21 cellular contexts compared by ENCODE assay signal in genomic region chr1:225435487-225435886, GRCh38. TPM values are rescaled to one million over a fixed set of nuclear protein-coding genes. Genes with fewer than 3 reads are reported as not detected.
DNase-seq lines count a peak whose midpoint lies in the region; ATAC-seq and TF ChIP-seq lines count a peak whose summit lies in the region.
"Had no signal": no experiment of that assay in that cellular context is flagged by ENCODE, and none has a peak within 500 bp of the region (broad histone marks: within the 10 kb centered on the region; RNA-seq: fewer than 3 reads in every experiment).

No MANE protein-coding gene starts in this region.

- no peaks in the 10 kb centered on the region for H3K36me3 Mint-ChIP-seq in neural progenitor cell

- TF ChIP-seq CTCF in neural progenitor cell (IDR thresholded peaks at IDR 0.05): no peak
- no peak for TF ChIP-seq CTCF in GM10266 (IDR thresholded peaks at IDR 0.05; ENCODE audit: control insufficient read depth, insufficient read depth, low read depth, missing control alignments)

- no peaks in the 10 kb centered on the region for H3K4me1 ChIP-seq in neural progenitor cell
- H3K4me1 ChIP-seq: lower lobe of right lung had no signal

- H3K79me2 ChIP-seq in neural progenitor cell (ENCODE audit: low read depth): no peaks in the 10 kb centered on the region

- H3K36me3 ChIP-seq in neural progenitor cell: no peaks in the 10 kb centered on the region
- H3K36me3 ChIP-seq: lower lobe of right lung, tibial artery had no signal

- H3K4me3 ChIP-seq in neural progenitor cell: no peak overlapping the region
- H3K4me3 ChIP-seq: lower lobe of right lung, tibial artery had no signal

- no peaks in the 10 kb centered on the region for H4K20me1 ChIP-seq in neural progenitor cell (ENCODE audit: low read depth)

- H3K4me1 Mint-ChIP-seq in neural progenitor cell: no peaks in the 10 kb centered on the region

- no peaks in the 10 kb centered on the region for H3K27me3 ChIP-seq in neural progenitor cell
- H3K27me3 ChIP-seq: tibial artery had no signal

- H3K9me3 ChIP-seq in neural progenitor cell (ENCODE audit: low read depth): peaks cover 3% of the 10 kb centered on the region
- H3K9me3 ChIP-seq: lower lobe of right lung, tibial artery had no signal

- peaks cover 12% of the 10 kb centered on the region for H3K27me3 Mint-ChIP-seq in neural progenitor cell (ENCODE audit: insufficient read depth, low read depth)
- H3K27me3 Mint-ChIP-seq: CD4-positive, alpha-beta T cell had no signal

- no peak overlapping the region for H3K4me2 ChIP-seq in neural progenitor cell

- no peak overlapping the region for H3K9ac ChIP-seq in neural progenitor cell

- ATAC-seq in GM21619 (IDR thresholded peaks at IDR 0.05; ENCODE audit: unreplicated experiment) (peak; percentile 16), HG03342 (IDR thresholded peaks at IDR 0.05; ENCODE audit: unreplicated experiment) (peak; percentile 15), left lobe of liver (no peak)
- ATAC-seq: activated CD4-positive, CD25-positive, alpha-beta regulatory T cell treated with anti-CD3 and anti-CD28 coated beads, Interleukin-2, amount 50 U/mL, for 24 hours; lower lobe of right lung had no signal

- DNase-seq in SHP77 treated with DMSO at 0.1 percent for 48 hours (lab: John Stamatoyannopoulos, UW) (peak; percentile 21), SHP77 (lab: John Stamatoyannopoulos, UW) (no peak), neural progenitor cell (ENCODE audit: low spot score) (no peak), left lobe of liver (ENCODE audit: low spot score) (no peak), OCI-M1 (lab: John Stamatoyannopoulos, UW) (no peak), GM10266 (ENCODE audit: extremely low spot score) (no peak)
- DNase-seq: activated T-cell treated with anti-CD3 and anti-CD28 coated beads for 4 hours; aorta; CD4-positive, alpha-beta T cell; HCEC 1CT; lower lobe of right lung; NCI-H2107; nucleus accumbens; SW 1271; tibial artery had no signal

- peaks cover 7% of the 10 kb centered on the region for H3K9me3 Mint-ChIP-seq in neural progenitor cell
- H3K9me3 Mint-ChIP-seq: CD4-positive, alpha-beta T cell; dendritic cell treated with granulocyte-macrophage colony-stimulating factor and Interleukin-4, amounts not matched to agents 40 ng/mL and 50 ng/mL, for 4 days had no signal

- no peaks in the 10 kb centered on the region for H3F3A ChIP-seq in neural progenitor cell (ENCODE audit: low read depth)

- H3K27ac Mint-ChIP-seq in neural progenitor cell: peak overlapping the region; percentile 9
- H3K27ac Mint-ChIP-seq: CD4-positive, alpha-beta T cell; dendritic cell treated with granulocyte-macrophage colony-stimulating factor and Interleukin-4, amounts not matched to agents 40 ng/mL and 50 ng/mL, for 4 days had no signal

- H2AFZ ChIP-seq in neural progenitor cell (replicated peaks): peak overlapping the region; percentile 18

- no peak overlapping the region for H3K4me3 Mint-ChIP-seq in neural progenitor cell
- H3K4me3 Mint-ChIP-seq: CD4-positive, alpha-beta T cell; dendritic cell treated with granulocyte-macrophage colony-stimulating factor and Interleukin-4, amounts not matched to agents 40 ng/mL and 50 ng/mL, for 4 days had no signal

- no peak overlapping the region for H3K27ac ChIP-seq in neural progenitor cell
- H3K27ac ChIP-seq: 22Rv1, HL-60, lower lobe of right lung, tibial artery had no signal

RNA-seq across cellular contexts. Expression of gene LBR, which starts 7.6 kb away (rescaled TPM):
- total RNA-seq in neural progenitor cell (ENCODE audit: low replicate concordance) (116 and 171 TPM in 2 replicates), left lobe of liver (22.1 TPM)
